13 cellular contexts compared by ENCODE assay signal in the genomic region with DNA sequence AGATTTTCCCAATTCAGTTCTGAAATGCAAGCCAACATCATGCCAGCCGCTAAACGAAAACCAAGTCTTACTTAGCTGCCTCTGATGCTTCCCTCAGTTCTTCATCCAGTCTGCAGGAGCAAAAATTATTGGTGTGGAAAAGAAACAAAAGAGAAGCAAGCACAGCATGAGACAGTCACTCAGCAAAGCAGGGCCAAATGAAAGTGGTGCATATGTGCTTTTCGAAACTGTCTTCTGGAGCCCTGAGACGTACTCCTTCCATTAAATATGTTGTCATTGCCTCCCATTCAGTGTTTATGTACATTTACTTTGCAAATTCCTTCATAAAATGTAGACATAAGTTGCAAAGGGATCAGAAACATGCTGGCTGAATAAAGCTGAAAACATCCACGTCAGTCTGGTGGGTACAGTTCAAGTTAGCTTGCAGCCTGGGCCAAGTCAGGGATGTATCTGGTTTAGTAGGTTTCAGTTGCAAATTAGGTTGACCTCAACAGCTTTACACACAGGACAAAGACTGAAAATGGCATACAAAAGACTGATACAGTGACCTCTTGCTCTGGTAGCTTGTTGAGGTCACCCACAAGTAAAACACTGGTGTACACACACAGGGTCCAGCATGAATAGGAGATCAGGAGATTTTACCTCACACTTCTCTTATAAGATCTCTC.
DNase-seq lines count a peak whose midpoint lies in the region; ATAC-seq, FAIRE-seq and TF ChIP-seq lines count a peak whose summit lies in the region.
"Had no signal": no experiment of that assay in that cellular context is flagged by ENCODE, and none has a peak within 500 bp of the region (broad histone marks: within the 10 kb centered on the region; RNA-seq: fewer than 3 reads in every experiment).

No MANE protein-coding gene starts in this region.

- no TSS peak for BruUV-seq in GM12878 (replicated peaks; lab: Mats Ljungman, UMichigan)
- no TSS peak for BruUV-seq in Calu3 (replicated peaks; lab: Mats Ljungman, UMichigan)

- no peaks in the 10 kb centered on the region for H3K9me3 ChIP-seq in GM12878 (replicated peaks; ENCODE audit: control insufficient read depth, insufficient read depth, low read length)
- H3K9me3 ChIP-seq: right lobe of liver had no signal

- no peak overlapping the region for H3K27ac Mint-ChIP-seq in Calu3 (ENCODE audit: unreplicated experiment)
- H3K27ac Mint-ChIP-seq: activated T-cell treated with anti-CD3 and anti-CD28 coated beads, Interleukin-2, amount 50 U/mL, for 72 hours; CD8-positive, alpha-beta memory T cell had no signal

- H3K27me3 ChIP-seq in GM12878 (replicated peaks in 1 of 2; ENCODE audit: control insufficient read depth in 2 of 2, insufficient read depth in 2 of 2, low read length in 1 of 2), result no peaks in the 10 kb centered on the region
- H3K27me3 ChIP-seq: right lobe of liver had no signal

- intact Hi-C loops in GM12878 (cut with micrococcal nuclease; ENCODE audit: unreplicated experiment) (no loop called here), Calu3 (cut with micrococcal nuclease; ENCODE audit: unreplicated experiment) (no loop called here)

- SMC1A ChIA-PET in GM12878 (lab: Charles Lee; ENCODE audit: uncharacterized antibody, unreplicated experiment), result no interaction called here

- no peaks in the 10 kb centered on the region for H3K36me3 ChIP-seq in GM12878 (ENCODE audit: control insufficient read depth in 2 of 2, insufficient read depth in 2 of 2, low read length in 1 of 2)
- H3K36me3 ChIP-seq: right lobe of liver had no signal

- TF ChIP-seq CTCF in GM12878 (IDR thresholded peaks at IDR 0.05 in 2 of 3, conservative IDR thresholded peaks at IDR 0.05 in 1 of 3; ENCODE audit: control insufficient read depth in 2 of 3, extremely low read depth in 1 of 3, insufficient read depth in 1 of 3, low read depth in 3 of 3, low read length in 3 of 3) (no peak), Calu3 (IDR thresholded peaks at IDR 0.05; ENCODE audit: unreplicated experiment) (no peak)

- H3K79me2 ChIP-seq in GM12878 (ENCODE audit: control insufficient read depth, insufficient read depth, low read length), result no peaks in the 10 kb centered on the region

- H3K4me2 ChIP-seq in GM12878 (ENCODE audit: control insufficient read depth, insufficient read depth), result peak overlapping the region; percentile 80

- ATAC-seq in GM18508 (IDR thresholded peaks at IDR 0.05; ENCODE audit: insufficient read depth, unreplicated experiment), result peak; percentile 89
- ATAC-seq in GM21447 (IDR thresholded peaks at IDR 0.05; ENCODE audit: unreplicated experiment), result peak; percentile 97
- ATAC-seq in HG03095 (IDR thresholded peaks at IDR 0.05; ENCODE audit: unreplicated experiment), result peak; percentile 87
- ATAC-seq in GM12878, result peak; percentile 65
- ATAC-seq: activated T-cell treated with anti-CD3 and anti-CD28 coated beads, Interleukin-2, amount 50 U/mL, for 72 hours; right lobe of liver had no signal

- POLR2A ChIA-PET in GM12878 (lab: Charles Lee), result no interaction called here

- TF ChIP-seq EP300 in GM12878 (IDR thresholded peaks at IDR 0.05; ENCODE audit: borderline replicate concordance in 1 of 2, control insufficient read depth in 1 of 2, low read depth in 2 of 2, low read length in 2 of 2), result no peak

- H3K4me3 ChIP-seq in GM12878, result peak overlapping the region; percentile 9; the same call in 1 of the 2 replicates
- H3K4me3 ChIP-seq: right lobe of liver had no signal

- H3K4me1 Mint-ChIP-seq in Calu3 (ENCODE audit: low read depth, unreplicated experiment), result no peaks in the 10 kb centered on the region

- no peak for TF ChIP-seq RAD21 in GM12878 (IDR thresholded peaks at IDR 0.05; ENCODE audit: insufficient read depth, low read depth, low read length)

- RAD21 ChIA-PET in GM12878 (lab: Charles Lee; ENCODE audit: unreplicated experiment), result no interaction called here

- H3K27ac ChIP-seq in GM12878 (ENCODE audit: control insufficient read depth, insufficient read depth), result peak overlapping the region; percentile 19; the same call in 1 of the 2 replicates
- H3K27ac ChIP-seq: right lobe of liver had no signal

- peaks cover 11% of the 10 kb centered on the region for H3K4me1 ChIP-seq in GM12878 (ENCODE audit: control insufficient read depth, insufficient read depth, low read length)
- H3K4me1 ChIP-seq: right lobe of liver had no signal

- no peak overlapping the region; the same call in 1 of the 2 replicates for H2AFZ ChIP-seq in GM12878 (ENCODE audit: control insufficient read depth, low read depth, low read length)

- H3K9ac ChIP-seq in GM12878 (ENCODE audit: control insufficient read depth, insufficient read depth, low read length), result no peak overlapping the region

- no peak for TF ChIP-seq POLR2A in GM12878 (IDR thresholded peaks at IDR 0.05; ENCODE audit: low read depth, low read length)

- CTCF ChIA-PET in GM12878 (lab: Yijun Ruan, JAX), result interaction anchor here (0.6 kb wide), 1 partner anchor 17 kb away, joined by 5 read pairs; no protein-coding TSS in a partner anchor
- CTCF ChIA-PET in Calu3 (lab: Charles Lee), result no interaction called here

- no peaks in the 10 kb centered on the region for H3K36me3 Mint-ChIP-seq in Calu3 (ENCODE audit: insufficient read depth, unreplicated experiment)
- H3K36me3 Mint-ChIP-seq: CD8-positive, alpha-beta memory T cell had no signal

- no peak overlapping the region for H3K4me3 Mint-ChIP-seq in Calu3 (ENCODE audit: low read depth, unreplicated experiment)
- H3K4me3 Mint-ChIP-seq: activated T-cell treated with anti-CD3 and anti-CD28 coated beads, Interleukin-2, amount 50 U/mL, for 72 hours; CD8-positive, alpha-beta memory T cell had no signal

- DNase-seq in GM12878 (ENCODE audit: low read depth, low spot score), result peak; percentile 40
- DNase-seq in Calu3, result no peak
- DNase-seq in SHP77 treated with DMSO at 0.1 percent for 48 hours (lab: John Stamatoyannopoulos, UW), result no peak
- DNase-seq in GM19238 (ENCODE audit: insufficient read length, low spot score), result no peak
- no peak for DNase-seq in NCI-H446 (lab: John Stamatoyannopoulos, UW)
- DNase-seq: activated T-cell treated with anti-CD3 and anti-CD28 coated beads, Interleukin-2, amount 50 U/mL, for 72 hours; CD8-positive, alpha-beta memory T cell; mesendoderm; right lobe of liver had no signal

- in situ Hi-C loops in GM12878 (cut with MboI), result no loop called here

- FAIRE-seq in GM12878 (lab: Jason Lieb, UNC), result peak; percentile 77
- FAIRE-seq: frontal cortex had no signal

- H3K27me3 Mint-ChIP-seq in Calu3 (ENCODE audit: unreplicated experiment), result no peaks in the 10 kb centered on the region

- no peaks in the 10 kb centered on the region for H3K9me3 Mint-ChIP-seq in Calu3 (ENCODE audit: low read depth, unreplicated experiment)
- H3K9me3 Mint-ChIP-seq: activated T-cell treated with anti-CD3 and anti-CD28 coated beads, Interleukin-2, amount 50 U/mL, for 72 hours; CD8-positive, alpha-beta memory T cell had no signal

- H4K20me1 ChIP-seq in GM12878 (ENCODE audit: control insufficient read depth, insufficient read depth), result no peaks in the 10 kb centered on the region

- WGBS in GM12878 (ENCODE audit: insufficient coverage, insufficient replicate concordance, low lambda C conversion rate, missing lambda C conversion rate), result 39% methylated on average over 5 of the region's 5 CpGs

TF ChIP-seq in GM12878, 131 proteins besides CTCF, POLR2A, EP300 and RAD21 (continues in another document):
- no peak for TF ChIP-seq PRDM15 (CRISPR knock-in tag; IDR thresholded peaks at IDR 0.05)
- TF ChIP-seq, protein P1, sequence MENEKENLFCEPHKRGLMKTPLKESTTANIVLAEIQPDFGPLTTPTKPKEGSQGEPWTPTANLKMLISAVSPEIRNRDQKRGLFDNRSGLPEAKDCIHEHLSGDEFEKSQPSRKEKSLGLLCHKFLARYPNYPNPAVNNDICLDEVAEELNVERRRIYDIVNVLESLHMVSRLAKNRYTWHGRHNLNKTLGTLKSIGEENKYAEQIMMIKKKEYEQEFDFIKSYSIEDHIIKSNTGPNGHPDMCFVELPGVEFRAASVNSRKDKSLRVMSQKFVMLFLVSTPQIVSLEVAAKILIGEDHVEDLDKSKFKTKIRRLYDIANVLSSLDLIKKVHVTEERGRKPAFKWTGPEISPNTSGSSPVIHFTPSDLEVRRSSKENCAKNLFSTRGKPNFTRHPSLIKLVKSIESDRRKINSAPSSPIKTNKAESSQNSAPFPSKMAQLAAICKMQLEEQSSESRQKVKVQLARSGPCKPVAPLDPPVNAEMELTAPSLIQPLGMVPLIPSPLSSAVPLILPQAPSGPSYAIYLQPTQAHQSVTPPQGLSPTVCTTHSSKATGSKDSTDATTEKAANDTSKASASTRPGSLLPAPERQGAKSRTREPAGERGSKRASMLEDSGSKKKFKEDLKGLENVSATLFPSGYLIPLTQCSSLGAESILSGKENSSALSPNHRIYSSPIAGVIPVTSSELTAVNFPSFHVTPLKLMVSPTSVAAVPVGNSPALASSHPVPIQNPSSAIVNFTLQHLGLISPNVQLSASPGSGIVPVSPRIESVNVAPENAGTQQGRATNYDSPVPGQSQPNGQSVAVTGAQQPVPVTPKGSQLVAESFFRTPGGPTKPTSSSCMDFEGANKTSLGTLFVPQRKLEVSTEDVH (IDR thresholded peaks at IDR 0.05; ENCODE audit: low read depth, partially characterized antibody), result no peak
- TF ChIP-seq KLF5 (IDR thresholded peaks at IDR 0.05; ENCODE audit: partially characterized antibody), result no peak
- TF ChIP-seq MXI1 (IDR thresholded peaks at IDR 0.05; ENCODE audit: low read depth, low read length), result no peak
